Comparison of ENCODE assay signal across 25 cellular contexts in genomic region chr2:198304859-198305258, GRCh38.
"Had no signal": no experiment of that assay in that cellular context is flagged by ENCODE, and none has a peak within 500 bp of the region (broad histone marks: within the 10 kb centered on the region; RNA-seq: fewer than 3 reads in every experiment).

No MANE protein-coding gene starts in this region.

- H3K27ac ChIP-seq: RWPE1 had no signal

- H3K36me3 ChIP-seq: MG63 had no signal

- H3K27me3 ChIP-seq: MG63 had no signal

- H3K9ac ChIP-seq: SK-N-SH had no signal

- H3K9me2 ChIP-seq: SK-N-SH had no signal

- H3K4me2 ChIP-seq: SK-N-SH had no signal

- H3K9me3 ChIP-seq: MG63, SK-N-SH had no signal

- DNase-seq: IMR-90; Karpas-422; KG1; MG63; NCI-H1092; NCI-H1105 treated with DMSO at 0.1 percent for 48 hours; NCI-H1417 treated with DMSO at 0.1 percent for 48 hours; NCI-H146; NCI-H1694 treated with DMSO at 0.1 percent for 48 hours; NCI-H1930; NCI-H2081; NCI-H2107; NCI-H226; NCI-H446; NCI-H510A; NCI-H524 treated with DMSO at 0.1 percent for 48 hours; NCI-H774; NK-92 treated with Interleukin-12 subunit alpha and Interleukin-12 subunit beta, amount 100 ng/mL, for 24 hours; PC-3; SHP77; SK-N-SH; SW 1271 had no signal

- H3K4me3 ChIP-seq: MG63 had no signal

- ATAC-seq: HepG2, Panc1, PC-3 had no signal
